Comparison of ENCODE assay signal across 9 cellular contexts in the genomic region with DNA sequence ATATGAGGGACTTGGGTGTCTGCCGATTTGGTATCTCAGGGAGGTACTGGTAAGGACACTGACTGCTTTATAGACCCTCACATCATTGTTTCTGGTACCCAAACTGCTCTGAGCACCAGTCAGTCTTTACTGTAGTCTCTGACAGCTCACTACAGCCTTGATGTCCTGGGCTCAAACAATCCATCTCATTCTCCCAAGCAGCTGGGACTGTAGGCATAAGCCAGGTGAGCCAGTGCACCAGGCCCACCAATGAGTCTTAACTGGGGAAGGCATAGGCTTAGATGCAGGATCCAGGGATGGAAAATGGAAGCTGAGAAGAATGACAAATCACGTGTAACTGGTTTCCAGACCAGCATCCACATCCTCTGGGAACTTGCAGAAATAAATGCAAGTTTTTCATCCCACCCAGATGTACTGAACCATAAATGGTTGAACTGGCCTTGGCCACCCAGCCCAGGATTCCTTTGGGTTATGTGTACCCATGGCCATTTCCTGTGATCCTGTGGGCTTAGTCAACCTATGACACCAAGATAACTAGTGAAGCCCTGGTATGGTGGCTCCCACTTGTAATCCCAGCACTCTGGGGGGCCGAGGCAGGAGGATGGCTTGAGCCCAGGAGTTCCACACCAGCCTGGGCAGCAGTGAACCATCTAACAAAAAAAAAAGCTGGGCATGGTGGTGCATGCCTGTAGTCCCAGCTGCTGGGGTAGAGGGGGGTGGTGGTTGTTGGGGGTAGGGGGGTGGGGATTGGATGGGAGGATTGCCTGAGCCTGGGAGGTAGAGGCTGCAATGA. TPM values are rescaled to one million over a fixed set of nuclear protein-coding genes. Genes with fewer than 3 reads are reported as not detected.
A peak's percentile ranks its signal among the peaks of the same experiment; 100 is the strongest.
DNase-seq lines count a peak whose midpoint lies in the region; ATAC-seq and TF ChIP-seq lines count a peak whose summit lies in the region.
"Had no signal": no experiment of that assay in that cellular context is flagged by ENCODE, and none has a peak within 500 bp of the region (broad histone marks: within the 10 kb centered on the region; RNA-seq: fewer than 3 reads in every experiment).

No MANE protein-coding gene starts in this region.

- no peak overlapping the region for H3K4me2 ChIP-seq in hepatocyte

- intact Hi-C loops in CD4-positive, alpha-beta T cell (cut with DNase I, micrococcal nuclease), result no loop called here
- intact Hi-C loops in activated CD4-positive, alpha-beta memory T cell treated with anti-CD3 and anti-CD28 coated beads for 36 hours (cut with micrococcal nuclease), result loop anchor here (10.0 kb wide), 1 partner anchor 359 kb away; no protein-coding TSS in a partner anchor

- no peaks in the 10 kb centered on the region for H3K9me3 Mint-ChIP-seq in CD4-positive, alpha-beta T cell
- H3K9me3 Mint-ChIP-seq in activated CD4-positive, alpha-beta memory T cell treated with anti-CD3 and anti-CD28 coated beads for 36 hours, result no peaks in the 10 kb centered on the region

- TF ChIP-seq CTCF in CD4-positive, alpha-beta T cell (IDR thresholded peaks at IDR 0.05), result no peak
- no peak for TF ChIP-seq CTCF in hepatocyte (IDR thresholded peaks at IDR 0.05; ENCODE audit: poor library complexity)

- no peaks in the 10 kb centered on the region for H3K27me3 Mint-ChIP-seq in CD4-positive, alpha-beta T cell
- H3K27me3 Mint-ChIP-seq in activated CD4-positive, alpha-beta memory T cell treated with anti-CD3 and anti-CD28 coated beads for 36 hours, result peaks cover 1% of the 10 kb centered on the region

- ATAC-seq in CD4-positive, alpha-beta T cell (ENCODE audit: poor library complexity), result no peak
- no peak for ATAC-seq in HG03045 (IDR thresholded peaks at IDR 0.05; ENCODE audit: unreplicated experiment)

- POLR2A ChIA-PET in CD4-positive, alpha-beta T cell (lab: Charles Lee), result interaction anchor here (1.2 to 11.0 kb wide), 4 partner anchors 8 to 155 kb away, joined by 3 to 381 read pairs (median 30); a partner anchor contains a TSS
- POLR2A ChIA-PET in activated CD4-positive, alpha-beta memory T cell treated with anti-CD3 and anti-CD28 coated beads for 36 hours (lab: Charles Lee), result interaction anchor here (0.7 to 9.7 kb wide), 7 partner anchors 9 to 239 kb away, joined by 3 to 209 read pairs (median 4); a partner anchor contains a TSS

- peaks cover 67% of the 10 kb centered on the region for H3K4me1 Mint-ChIP-seq in CD4-positive, alpha-beta T cell (ENCODE audit: low read depth)
- peaks cover 43% of the 10 kb centered on the region for H3K4me1 Mint-ChIP-seq in activated CD4-positive, alpha-beta memory T cell treated with anti-CD3 and anti-CD28 coated beads for 36 hours (ENCODE audit: low read depth)

- peaks cover 83% of the 10 kb centered on the region for H3K36me3 Mint-ChIP-seq in CD4-positive, alpha-beta T cell (ENCODE audit: low read depth)
- H3K36me3 Mint-ChIP-seq in activated CD4-positive, alpha-beta memory T cell treated with anti-CD3 and anti-CD28 coated beads for 36 hours, result peaks cover 67% of the 10 kb centered on the region

- H3K27ac Mint-ChIP-seq in CD4-positive, alpha-beta T cell, result peak overlapping the region; percentile 95
- peak overlapping the region; percentile 67 for H3K27ac Mint-ChIP-seq in activated CD4-positive, alpha-beta memory T cell treated with anti-CD3 and anti-CD28 coated beads for 36 hours

- no peak for DNase-seq in CD4-positive, alpha-beta T cell
- DNase-seq in H4 (ENCODE audit: low spot score) (peak; percentile 67), hepatocyte (ENCODE audit: low spot score) (no peak), hypothalamus (lab: John Stamatoyannopoulos, UW) (no peak), LoVo (ENCODE audit: low spot score) (no peak), NCI-H1436 (lab: John Stamatoyannopoulos, UW) (no peak)
- DNase-seq in activated CD4-positive, alpha-beta memory T cell treated with anti-CD3 and anti-CD28 coated beads for 36 hours, result no peak
- DNase-seq: GOT3 had no signal

- H3K27ac ChIP-seq in CD4-positive, alpha-beta T cell (ENCODE audit: low read depth, low read length), result peak overlapping the region; percentile 5
- peak overlapping the region; percentile 18 for H3K27ac ChIP-seq in hepatocyte

- no peaks in the 10 kb centered on the region for H3K36me3 ChIP-seq in hepatocyte (replicated peaks; ENCODE audit: insufficient read depth, low read depth)

- H3K4me3 ChIP-seq in hepatocyte, result no peak overlapping the region

- no peaks in the 10 kb centered on the region for H3K27me3 ChIP-seq in CD4-positive, alpha-beta T cell (ENCODE audit: control insufficient read depth, insufficient read depth, low read length)
- H3K27me3 ChIP-seq in hepatocyte, result no peaks in the 10 kb centered on the region

- H2AFZ ChIP-seq in hepatocyte, result no peak overlapping the region

- 64% methylated on average over 3 of the region's 3 CpGs for WGBS in hepatocyte (ENCODE audit: low lambda C conversion rate, missing lambda C conversion rate)

- H3K4me3 Mint-ChIP-seq in CD4-positive, alpha-beta T cell, result peak overlapping the region; percentile 20
- no peak overlapping the region for H3K4me3 Mint-ChIP-seq in activated CD4-positive, alpha-beta memory T cell treated with anti-CD3 and anti-CD28 coated beads for 36 hours

- peaks cover 46% of the 10 kb centered on the region for H4K20me1 ChIP-seq in hepatocyte (ENCODE audit: insufficient read depth, poor library complexity, severe bottlenecking)

- H3K9me3 ChIP-seq in CD4-positive, alpha-beta T cell (ENCODE audit: control insufficient read depth, low read length), result no peaks in the 10 kb centered on the region
- H3K9me3 ChIP-seq in hepatocyte (ENCODE audit: low read depth), result no peaks in the 10 kb centered on the region

- H3K9me2 ChIP-seq in hepatocyte (replicated peaks; ENCODE audit: insufficient read depth), result no peaks in the 10 kb centered on the region

- CTCF ChIA-PET in CD4-positive, alpha-beta T cell (lab: Charles Lee), result interaction anchor here (1.9 to 20.2 kb wide), 2 partner anchors 47 to 272 kb away, joined by 4 to 526 read pairs; a partner anchor contains a TSS
- CTCF ChIA-PET in activated CD4-positive, alpha-beta memory T cell treated with anti-CD3 and anti-CD28 coated beads for 36 hours (lab: Charles Lee), result interaction anchor here (24.6 kb wide), 1 partner anchor 49 kb away, joined by 628 read pairs; a partner anchor contains a TSS

- H3K4me1 ChIP-seq in hepatocyte (ENCODE audit: insufficient read depth), result peaks cover 5% of the 10 kb centered on the region

- peaks cover 58% of the 10 kb centered on the region for H3K79me2 ChIP-seq in hepatocyte

RNA-seq across cellular contexts. Expression of a gene that starts 5.8 kb away (rescaled TPM):
- 10 to 100 TPM; 76.0 to 78.4 TPM for total RNA-seq in CD4-positive, alpha-beta T cell
- 1,333 and 1,508 TPM in 2 replicates for total RNA-seq in H4 (2014; rRNA removed; shearing (Covaris generic))
- 1,000 to 10,000 TPM; 1,695 to 1,719 TPM for total RNA-seq in activated CD4-positive, alpha-beta memory T cell treated with anti-CD3 and anti-CD28 coated beads for 36 hours
- 460 and 470 TPM in 2 replicates for total RNA-seq in hepatocyte
- polyA plus RNA-seq in hepatocyte, result 414 and 433 TPM in 2 replicates

RNA-seq across cellular contexts. Expression of a gene that starts 8.8 kb away (rescaled TPM):
- total RNA-seq in CD4-positive, alpha-beta T cell, result 10 to 100 TPM; 50.5 to 56.8 TPM
- total RNA-seq in H4 (2014; rRNA removed; shearing (Covaris generic)), result 7.8 and 8.7 TPM in 2 replicates
- total RNA-seq in activated CD4-positive, alpha-beta memory T cell treated with anti-CD3 and anti-CD28 coated beads for 36 hours, result 10 to 100 TPM; 79.5 to 88.7 TPM
- total RNA-seq in hepatocyte, result 3.3 and 8.7 TPM in 2 replicates
- polyA plus RNA-seq in hepatocyte, result 9.8 and 9.9 TPM in 2 replicates

RNA-seq across cellular contexts. Expression of a gene that starts 16.6 kb away (rescaled TPM):
- 10 to 100 TPM; 31.6 TPM for total RNA-seq in CD4-positive, alpha-beta T cell
- 206 and 213 TPM in 2 replicates for total RNA-seq in H4 (2014; rRNA removed; shearing (Covaris generic))
- total RNA-seq in activated CD4-positive, alpha-beta memory T cell treated with anti-CD3 and anti-CD28 coated beads for 36 hours, result 100 to 1,000 TPM; 226 to 231 TPM
- 93.5 and 103 TPM in 2 replicates for total RNA-seq in hepatocyte
- 144 and 148 TPM in 2 replicates for polyA plus RNA-seq in hepatocyte

RNA-seq across cellular contexts. Expression of a gene that starts 18.4 kb away (rescaled TPM):
- 1 to 10 TPM; 5.7 to 5.8 TPM for total RNA-seq in CD4-positive, alpha-beta T cell
- 53.1 and 58.9 TPM in 2 replicates for total RNA-seq in H4 (2014; rRNA removed; shearing (Covaris generic))
- total RNA-seq in activated CD4-positive, alpha-beta memory T cell treated with anti-CD3 and anti-CD28 coated beads for 36 hours, result 100 to 1,000 TPM; 167 to 171 TPM
- total RNA-seq in hepatocyte, result 173 and 193 TPM in 2 replicates
- 158 and 159 TPM in 2 replicates for polyA plus RNA-seq in hepatocyte

RNA-seq across cellular contexts. Expression of a gene that starts 35.1 kb away (rescaled TPM):
- total RNA-seq in CD4-positive, alpha-beta T cell, result 1 to 10 TPM; 3.8 to 4.4 TPM
- total RNA-seq in H4 (2014; rRNA removed; shearing (Covaris generic)), result 15.0 and 20.1 TPM in 2 replicates
- total RNA-seq in activated CD4-positive, alpha-beta memory T cell treated with anti-CD3 and anti-CD28 coated beads for 36 hours, result 10 to 100 TPM; 31.6 to 32.7 TPM
- total RNA-seq in hepatocyte, result 7.2 and 7.8 TPM in 2 replicates
- polyA plus RNA-seq in hepatocyte, result 17.2 and 21.0 TPM in 2 replicates
